ENCODE assay signal across 2 cellular contexts in genomic region chr2:238938460-238939055, GRCh38.
TF ChIP-seq lines count a peak whose summit lies in the region.

No MANE protein-coding gene starts in this region.

TF ChIP-seq in liver, 16 proteins besides CTCF, POLR2A, EP300 and RAD21 (continued from another document):
- TF ChIP-seq REST (IDR thresholded peaks at IDR 0.05), result no peak
- no peak for TF ChIP-seq YY1 (IDR thresholded peaks at IDR 0.05)
- TF ChIP-seq EGR1 (IDR thresholded peaks at IDR 0.05; ENCODE audit: low read depth in 2 of 2), result no peak
- TF ChIP-seq NR2F2 (IDR thresholded peaks at IDR 0.05), result peak; percentile 50

TF ChIP-seq in HepG2, 621 proteins besides CTCF, POLR2A, EP300 and RAD21 (continued from another document):
- TF ChIP-seq ZNF674 (CRISPR knock-in tag; IDR thresholded peaks at IDR 0.05; ENCODE audit: low read depth), result no peak
- no peak for TF ChIP-seq IRF1 (CRISPR knock-in tag; IDR thresholded peaks at IDR 0.05; ENCODE audit: low read depth)
- TF ChIP-seq, protein P1, sequence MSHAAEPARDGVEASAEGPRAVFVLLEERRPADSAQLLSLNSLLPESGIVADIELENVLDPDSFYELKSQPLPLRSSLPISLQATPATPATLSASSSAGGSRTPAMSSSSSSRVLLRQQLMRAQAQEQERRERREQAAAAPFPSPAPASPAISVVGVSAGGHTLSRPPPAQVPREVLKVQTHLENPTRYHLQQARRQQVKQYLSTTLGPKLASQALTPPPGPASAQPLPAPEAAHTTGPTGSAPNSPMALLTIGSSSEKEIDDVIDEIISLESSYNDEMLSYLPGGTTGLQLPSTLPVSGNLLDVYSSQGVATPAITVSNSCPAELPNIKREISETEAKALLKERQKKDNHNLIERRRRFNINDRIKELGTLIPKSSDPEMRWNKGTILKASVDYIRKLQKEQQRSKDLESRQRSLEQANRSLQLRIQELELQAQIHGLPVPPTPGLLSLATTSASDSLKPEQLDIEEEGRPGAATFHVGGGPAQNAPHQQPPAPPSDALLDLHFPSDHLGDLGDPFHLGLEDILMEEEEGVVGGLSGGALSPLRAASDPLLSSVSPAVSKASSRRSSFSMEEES (CRISPR knock-in tag; IDR thresholded peaks at IDR 0.05), result no peak
- TF ChIP-seq, protein P2, sequence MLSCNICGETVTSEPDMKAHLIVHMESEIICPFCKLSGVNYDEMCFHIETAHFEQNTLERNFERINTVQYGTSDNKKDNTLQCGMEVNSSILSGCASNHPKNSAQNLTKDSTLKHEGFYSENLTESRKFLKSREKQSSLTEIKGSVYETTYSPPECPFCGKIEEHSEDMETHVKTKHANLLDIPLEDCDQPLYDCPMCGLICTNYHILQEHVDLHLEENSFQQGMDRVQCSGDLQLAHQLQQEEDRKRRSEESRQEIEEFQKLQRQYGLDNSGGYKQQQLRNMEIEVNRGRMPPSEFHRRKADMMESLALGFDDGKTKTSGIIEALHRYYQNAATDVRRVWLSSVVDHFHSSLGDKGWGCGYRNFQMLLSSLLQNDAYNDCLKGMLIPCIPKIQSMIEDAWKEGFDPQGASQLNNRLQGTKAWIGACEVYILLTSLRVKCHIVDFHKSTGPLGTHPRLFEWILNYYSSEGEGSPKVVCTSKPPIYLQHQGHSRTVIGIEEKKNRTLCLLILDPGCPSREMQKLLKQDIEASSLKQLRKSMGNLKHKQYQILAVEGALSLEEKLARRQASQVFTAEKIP (CRISPR knock-in tag; IDR thresholded peaks at IDR 0.05; ENCODE audit: borderline replicate concordance), result no peak
- TF ChIP-seq, protein P3, sequence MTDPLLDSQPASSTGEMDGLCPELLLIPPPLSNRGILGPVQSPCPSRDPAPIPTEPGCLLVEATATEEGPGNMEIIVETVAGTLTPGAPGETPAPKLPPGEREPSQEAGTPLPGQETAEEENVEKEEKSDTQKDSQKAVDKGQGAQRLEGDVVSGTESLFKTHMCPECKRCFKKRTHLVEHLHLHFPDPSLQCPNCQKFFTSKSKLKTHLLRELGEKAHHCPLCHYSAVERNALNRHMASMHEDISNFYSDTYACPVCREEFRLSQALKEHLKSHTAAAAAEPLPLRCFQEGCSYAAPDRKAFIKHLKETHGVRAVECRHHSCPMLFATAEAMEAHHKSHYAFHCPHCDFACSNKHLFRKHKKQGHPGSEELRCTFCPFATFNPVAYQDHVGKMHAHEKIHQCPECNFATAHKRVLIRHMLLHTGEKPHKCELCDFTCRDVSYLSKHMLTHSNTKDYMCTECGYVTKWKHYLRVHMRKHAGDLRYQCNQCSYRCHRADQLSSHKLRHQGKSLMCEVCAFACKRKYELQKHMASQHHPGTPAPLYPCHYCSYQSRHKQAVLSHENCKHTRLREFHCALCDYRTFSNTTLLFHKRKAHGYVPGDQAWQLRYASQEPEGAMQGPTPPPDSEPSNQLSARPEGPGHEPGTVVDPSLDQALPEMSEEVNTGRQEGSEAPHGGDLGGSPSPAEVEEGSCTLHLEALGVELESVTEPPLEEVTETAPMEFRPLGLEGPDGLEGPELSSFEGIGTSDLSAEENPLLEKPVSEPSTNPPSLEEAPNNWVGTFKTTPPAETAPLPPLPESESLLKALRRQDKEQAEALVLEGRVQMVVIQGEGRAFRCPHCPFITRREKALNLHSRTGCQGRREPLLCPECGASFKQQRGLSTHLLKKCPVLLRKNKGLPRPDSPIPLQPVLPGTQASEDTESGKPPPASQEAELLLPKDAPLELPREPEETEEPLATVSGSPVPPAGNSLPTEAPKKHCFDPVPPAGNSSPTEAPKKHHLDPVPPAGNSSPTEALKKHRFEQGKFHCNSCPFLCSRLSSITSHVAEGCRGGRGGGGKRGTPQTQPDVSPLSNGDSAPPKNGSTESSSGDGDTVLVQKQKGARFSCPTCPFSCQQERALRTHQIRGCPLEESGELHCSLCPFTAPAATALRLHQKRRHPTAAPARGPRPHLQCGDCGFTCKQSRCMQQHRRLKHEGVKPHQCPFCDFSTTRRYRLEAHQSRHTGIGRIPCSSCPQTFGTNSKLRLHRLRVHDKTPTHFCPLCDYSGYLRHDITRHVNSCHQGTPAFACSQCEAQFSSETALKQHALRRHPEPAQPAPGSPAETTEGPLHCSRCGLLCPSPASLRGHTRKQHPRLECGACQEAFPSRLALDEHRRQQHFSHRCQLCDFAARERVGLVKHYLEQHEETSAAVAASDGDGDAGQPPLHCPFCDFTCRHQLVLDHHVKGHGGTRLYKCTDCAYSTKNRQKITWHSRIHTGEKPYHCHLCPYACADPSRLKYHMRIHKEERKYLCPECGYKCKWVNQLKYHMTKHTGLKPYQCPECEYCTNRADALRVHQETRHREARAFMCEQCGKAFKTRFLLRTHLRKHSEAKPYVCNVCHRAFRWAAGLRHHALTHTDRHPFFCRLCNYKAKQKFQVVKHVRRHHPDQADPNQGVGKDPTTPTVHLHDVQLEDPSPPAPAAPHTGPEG (CRISPR knock-in tag; IDR thresholded peaks at IDR 0.05), result no peak
- no peak for TF ChIP-seq ZNF773 (CRISPR knock-in tag; IDR thresholded peaks at IDR 0.05; ENCODE audit: borderline replicate concordance)
- TF ChIP-seq, protein P4, sequence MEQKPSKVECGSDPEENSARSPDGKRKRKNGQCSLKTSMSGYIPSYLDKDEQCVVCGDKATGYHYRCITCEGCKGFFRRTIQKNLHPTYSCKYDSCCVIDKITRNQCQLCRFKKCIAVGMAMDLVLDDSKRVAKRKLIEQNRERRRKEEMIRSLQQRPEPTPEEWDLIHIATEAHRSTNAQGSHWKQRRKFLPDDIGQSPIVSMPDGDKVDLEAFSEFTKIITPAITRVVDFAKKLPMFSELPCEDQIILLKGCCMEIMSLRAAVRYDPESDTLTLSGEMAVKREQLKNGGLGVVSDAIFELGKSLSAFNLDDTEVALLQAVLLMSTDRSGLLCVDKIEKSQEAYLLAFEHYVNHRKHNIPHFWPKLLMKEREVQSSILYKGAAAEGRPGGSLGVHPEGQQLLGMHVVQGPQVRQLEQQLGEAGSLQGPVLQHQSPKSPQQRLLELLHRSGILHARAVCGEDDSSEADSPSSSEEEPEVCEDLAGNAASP (CRISPR knock-in tag; IDR thresholded peaks at IDR 0.05; ENCODE audit: borderline replicate concordance), result no peak
- TF ChIP-seq ZNF619 (CRISPR knock-in tag; IDR thresholded peaks at IDR 0.05), result no peak
- TF ChIP-seq FOSL2 (CRISPR knock-in tag; IDR thresholded peaks at IDR 0.05), result no peak
- TF ChIP-seq, protein P5, sequence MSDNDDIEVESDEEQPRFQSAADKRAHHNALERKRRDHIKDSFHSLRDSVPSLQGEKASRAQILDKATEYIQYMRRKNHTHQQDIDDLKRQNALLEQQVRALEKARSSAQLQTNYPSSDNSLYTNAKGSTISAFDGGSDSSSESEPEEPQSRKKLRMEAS (IDR thresholded peaks at IDR 0.05), result no peak
- no peak for TF ChIP-seq ZFY (CRISPR knock-in tag; IDR thresholded peaks at IDR 0.05)
- TF ChIP-seq ZNF607 (CRISPR knock-in tag; IDR thresholded peaks at IDR 0.05; ENCODE audit: borderline replicate concordance), result no peak
- no peak for TF ChIP-seq XRCC5 (optimal IDR thresholded peaks at IDR 0.05; ENCODE audit: low read length)
- no peak for TF ChIP-seq TCF7L2 (IDR thresholded peaks at IDR 0.05; ENCODE audit: low read depth, low read length)
- no peak for TF ChIP-seq FOXA1 (IDR thresholded peaks at IDR 0.05)
- TF ChIP-seq FOXA1 (CRISPR knock-in tag; IDR thresholded peaks at IDR 0.05), result no peak
- no peak for TF ChIP-seq TMF1 (CRISPR knock-in tag; IDR thresholded peaks at IDR 0.05; ENCODE audit: low read depth)
- no peak for TF ChIP-seq ZNF567 (CRISPR knock-in tag; IDR thresholded peaks at IDR 0.05; ENCODE audit: borderline replicate concordance)
TF ChIP-seq in HepG2: peak in this region for 0.
